ENCODE assay signal across 1 cellular context in genomic region chr19:4657835-4658234, GRCh38.
TF ChIP-seq lines count a peak whose summit lies in the region.

No MANE protein-coding gene starts in this region.

TF ChIP-seq in HepG2, 621 proteins besides CTCF, POLR2A, EP300 and RAD21:
- TF ChIP-seq, protein P1, sequence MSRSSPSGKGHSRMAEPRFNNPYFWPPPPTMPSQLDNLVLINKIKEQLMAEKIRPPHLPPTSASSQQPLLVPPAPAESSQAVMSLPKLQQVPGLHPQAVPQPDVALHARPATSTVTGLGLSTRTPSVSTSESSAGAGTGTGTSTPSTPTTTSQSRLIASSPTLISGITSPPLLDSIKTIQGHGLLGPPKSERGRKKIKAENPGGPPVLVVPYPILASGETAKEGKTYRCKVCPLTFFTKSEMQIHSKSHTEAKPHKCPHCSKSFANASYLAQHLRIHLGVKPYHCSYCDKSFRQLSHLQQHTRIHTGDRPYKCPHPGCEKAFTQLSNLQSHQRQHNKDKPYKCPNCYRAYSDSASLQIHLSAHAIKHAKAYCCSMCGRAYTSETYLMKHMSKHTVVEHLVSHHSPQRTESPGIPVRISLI (CRISPR knock-in tag; IDR thresholded peaks at IDR 0.05; ENCODE audit: borderline replicate concordance) = no peak
- TF ChIP-seq EEA1 (CRISPR knock-in tag; IDR thresholded peaks at IDR 0.05; ENCODE audit: borderline replicate concordance) = no peak
- no peak for TF ChIP-seq BHLHE40 (IDR thresholded peaks at IDR 0.05; ENCODE audit: low read length)
- TF ChIP-seq, protein P2, sequence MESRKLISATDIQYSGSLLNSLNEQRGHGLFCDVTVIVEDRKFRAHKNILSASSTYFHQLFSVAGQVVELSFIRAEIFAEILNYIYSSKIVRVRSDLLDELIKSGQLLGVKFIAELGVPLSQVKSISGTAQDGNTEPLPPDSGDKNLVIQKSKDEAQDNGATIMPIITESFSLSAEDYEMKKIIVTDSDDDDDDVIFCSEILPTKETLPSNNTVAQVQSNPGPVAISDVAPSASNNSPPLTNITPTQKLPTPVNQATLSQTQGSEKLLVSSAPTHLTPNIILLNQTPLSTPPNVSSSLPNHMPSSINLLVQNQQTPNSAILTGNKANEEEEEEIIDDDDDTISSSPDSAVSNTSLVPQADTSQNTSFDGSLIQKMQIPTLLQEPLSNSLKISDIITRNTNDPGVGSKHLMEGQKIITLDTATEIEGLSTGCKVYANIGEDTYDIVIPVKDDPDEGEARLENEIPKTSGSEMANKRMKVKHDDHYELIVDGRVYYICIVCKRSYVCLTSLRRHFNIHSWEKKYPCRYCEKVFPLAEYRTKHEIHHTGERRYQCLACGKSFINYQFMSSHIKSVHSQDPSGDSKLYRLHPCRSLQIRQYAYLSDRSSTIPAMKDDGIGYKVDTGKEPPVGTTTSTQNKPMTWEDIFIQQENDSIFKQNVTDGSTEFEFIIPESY (CRISPR knock-in tag; IDR thresholded peaks at IDR 0.05) = peak; percentile 48; the same call in 1 of the 2 replicates
- TF ChIP-seq ZNF775 (CRISPR knock-in tag; IDR thresholded peaks at IDR 0.05; ENCODE audit: borderline replicate concordance) = no peak
- no peak for TF ChIP-seq ZNF10 (CRISPR knock-in tag; IDR thresholded peaks at IDR 0.05; ENCODE audit: borderline replicate concordance, low read depth)
TF ChIP-seq in HepG2: peak in this region for 1.
